In genomic region chr16:67449739-67450138, GRCh38 we compare ENCODE assay signal across 24 cellular contexts. TPM values are rescaled to one million over a fixed set of nuclear protein-coding genes. Genes with fewer than 3 reads are reported as not detected.
DNase-seq lines count a peak whose midpoint lies in the region; ATAC-seq, FAIRE-seq and TF ChIP-seq lines count a peak whose summit lies in the region.
"Had no signal": no experiment of that assay in that cellular context is flagged by ENCODE, and none has a peak within 500 bp of the region (broad histone marks: within the 10 kb centered on the region; RNA-seq: fewer than 3 reads in every experiment).

No MANE protein-coding gene starts in this region.

- H3K9ac ChIP-seq in liver (ENCODE audit: low read depth in 1 of 2, low read length in 2 of 2) = no peak overlapping the region

- H3K36me3 Mint-ChIP-seq in CD4-positive, alpha-beta memory T cell = peaks cover 16 to 62% of the 10 kb centered on the region in 2 donors
- H3K36me3 Mint-ChIP-seq in brain = peaks cover 19% of the 10 kb centered on the region

- no peak overlapping the region for H3K4me3 Mint-ChIP-seq in CD4-positive, alpha-beta memory T cell
- no peak overlapping the region for H3K4me3 Mint-ChIP-seq in brain
- H3K4me3 Mint-ChIP-seq: activated T-cell treated with anti-CD3 and anti-CD28 coated beads, Interleukin-2, amount 50 U/mL, for 24 hours; CD14-positive monocyte; naive thymus-derived CD8-positive, alpha-beta T cell; stimulated activated memory B cell treated with anti-CD40 and anti-IgM and Interleukin-4, amounts not matched to agents 10 μg/mL and 1 μg/mL and 100 μg/mL, for 72 hours had no signal

- WGBS in liver = 37% methylated on average over 3 of the region's 3 CpGs
- WGBS in pancreas, 2 donors = 82 to 89% methylated on average over 3 of the region's 3 CpGs

- H3K9me3 ChIP-seq in CD4-positive, alpha-beta memory T cell (ENCODE audit: control insufficient read depth in 1 of 2, low read length in 2 of 2) = no peaks in the 10 kb centered on the region
- H3K9me3 ChIP-seq in liver (ENCODE audit: control insufficient read depth in 4 of 4, low read length in 3 of 4) = no peaks in the 10 kb centered on the region
- no peaks in the 10 kb centered on the region for H3K9me3 ChIP-seq in pancreas
- H3K9me3 ChIP-seq: tibial nerve had no signal

- H3K27ac ChIP-seq in CD4-positive, alpha-beta memory T cell (ENCODE audit: low read depth, low read length) = no peak overlapping the region
- H3K27ac ChIP-seq in liver (ENCODE audit: low read depth in 1 of 2, low read length in 2 of 2) (peak overlapping the region; percentile 20 to 42), pancreas (peak overlapping the region; percentile 26 to 81 (median 58))

- no peaks in the 10 kb centered on the region for H3K27me3 ChIP-seq in CD4-positive, alpha-beta memory T cell (ENCODE audit: insufficient read depth, low read length)
- H3K27me3 ChIP-seq in liver (ENCODE audit: control insufficient read depth in 4 of 4, insufficient read depth in 4 of 4, low read length in 3 of 4) = no peaks in the 10 kb centered on the region
- no peaks in the 10 kb centered on the region for H3K27me3 ChIP-seq in pancreas
- H3K27me3 ChIP-seq: tibial nerve had no signal

- no peaks in the 10 kb centered on the region for H3K4me1 ChIP-seq in CD4-positive, alpha-beta memory T cell (ENCODE audit: insufficient read depth, low read length)
- peaks cover 35 to 77% (median 61%) of the 10 kb centered on the region in 4 donors for H3K4me1 ChIP-seq in liver (ENCODE audit: control insufficient read depth in 4 of 4, insufficient read depth in 4 of 4, low read length in 3 of 4)
- H3K4me1 ChIP-seq in pancreas = peaks cover 49 to 60% (median 52%) of the 10 kb centered on the region in 3 donors

- DNase-seq in CD4-positive, alpha-beta memory T cell = peak in 1 of 5 donors; percentile 29
- DNase-seq in pancreas (no peak), iPS-NIHi11 (ENCODE audit: low spot score) (no peak), COLO668 (lab: John Stamatoyannopoulos, UW; ENCODE audit: unreplicated experiment) (no peak), HPDE6-E6E7 (ENCODE audit: extremely low spot score) (no peak)
- DNase-seq: ACHN; activated CD4-positive, alpha-beta T cell treated with anti-CD3 and anti-CD28 coated beads, Interleukin-2, amount 50 U/mL, for 4 hours; activated naive CD4-positive, alpha-beta T cell treated with anti-CD3 and anti-CD28 coated beads, Interleukin-2, amount 50 U/mL, for 16 hours; activated T-cell treated with anti-CD3 and anti-CD28 coated beads, Interleukin-2, amount 50 U/mL, for 24 hours; dermis blood vessel endothelial cell; naive thymus-derived CD8-positive, alpha-beta T cell; NCI-H1694 treated with DMSO at 0.1 percent for 48 hours; stimulated activated CD4-positive, alpha-beta T cell treated with anti-CD3 and anti-CD28 coated beads, Interleukin-15, amount 100 ng/mL, for 24 hours had no signal

- peak; percentile 29 to 43 for TF ChIP-seq RAD21 in liver (IDR thresholded peaks at IDR 0.05)

- ATAC-seq in pancreas (no peak), HG03469 (IDR thresholded peaks at IDR 0.05; ENCODE audit: unreplicated experiment) (no peak)
- ATAC-seq: naive thymus-derived CD8-positive, alpha-beta T cell; stimulated activated memory B cell treated with anti-CD40 and anti-IgM and Interleukin-4, amounts not matched to agents 10 μg/mL and 1 μg/mL and 100 μg/mL, for 72 hours had no signal

- intact Hi-C loops in CD4-positive, alpha-beta memory T cell (cut with micrococcal nuclease) = no loop called here
- intact Hi-C loops in pancreas (cut with DNase I) = no loop called here

- CTCF ChIA-PET in CD4-positive, alpha-beta memory T cell (lab: Charles Lee; ENCODE audit: partially characterized antibody) = no interaction called here

- no peak for FAIRE-seq in pancreas (lab: Jason Lieb, UNC)
- FAIRE-seq: frontal cortex had no signal

- H3K9me3 Mint-ChIP-seq in CD4-positive, alpha-beta memory T cell = no peaks in the 10 kb centered on the region
- H3K9me3 Mint-ChIP-seq in brain = no peaks in the 10 kb centered on the region
- H3K9me3 Mint-ChIP-seq: activated T-cell treated with anti-CD3 and anti-CD28 coated beads, Interleukin-2, amount 50 U/mL, for 24 hours; naive thymus-derived CD8-positive, alpha-beta T cell; stimulated activated memory B cell treated with anti-CD40 and anti-IgM and Interleukin-4, amounts not matched to agents 10 μg/mL and 1 μg/mL and 100 μg/mL, for 72 hours had no signal

- TF ChIP-seq CTCF in brain (conservative IDR thresholded peaks at IDR 0.05) (no peak), liver (IDR thresholded peaks at IDR 0.05; ENCODE audit: low read depth, low read length, missing input control) (no peak), pancreas (IDR thresholded peaks at IDR 0.05) (no peak)

- POLR2A ChIA-PET in CD4-positive, alpha-beta memory T cell (lab: Charles Lee; ENCODE audit: partially characterized antibody) = no interaction called here

- H3K27ac Mint-ChIP-seq in CD4-positive, alpha-beta memory T cell = peak overlapping the region in 5 of 7 donors; percentile 27 to 77 (median 59)
- H3K27ac Mint-ChIP-seq in brain = peak overlapping the region in 4 of 5 experiments; percentile 38 to 90 (median 76)
- H3K27ac Mint-ChIP-seq: stimulated activated memory B cell treated with anti-CD40 and anti-IgM and Interleukin-4, amounts not matched to agents 10 μg/mL and 1 μg/mL and 100 μg/mL, for 72 hours had no signal

- H3K4me3 ChIP-seq in CD4-positive, alpha-beta memory T cell (ENCODE audit: low read length in 2 of 2) = no peak overlapping the region
- no peak overlapping the region for H3K4me3 ChIP-seq in liver (ENCODE audit: low read depth in 1 of 3, low read length in 3 of 3)
- H3K4me3 ChIP-seq in pancreas = no peak overlapping the region
- H3K4me3 ChIP-seq: tibial nerve had no signal

- H3K4me1 Mint-ChIP-seq in CD4-positive, alpha-beta memory T cell = peaks cover 0 to 15% (median 4%) of the 10 kb centered on the region in 4 donors
- peaks cover 40% of the 10 kb centered on the region for H3K4me1 Mint-ChIP-seq in brain

- peaks cover 15% of the 10 kb centered on the region for H3K36me3 ChIP-seq in CD4-positive, alpha-beta memory T cell (ENCODE audit: insufficient read depth, low read length)
- peaks cover under 1 to 9% (median 5%) of the 10 kb centered on the region in 4 donors for H3K36me3 ChIP-seq in liver (ENCODE audit: control insufficient read depth in 4 of 4, insufficient read depth in 3 of 4, low read depth in 1 of 4, low read length in 3 of 4)
- peaks cover 0 to 4% (median 0%) of the 10 kb centered on the region in 3 donors for H3K36me3 ChIP-seq in pancreas

- no peaks in the 10 kb centered on the region for H3K27me3 Mint-ChIP-seq in CD4-positive, alpha-beta memory T cell
- H3K27me3 Mint-ChIP-seq in brain = peaks cover 6% of the 10 kb centered on the region
- H3K27me3 Mint-ChIP-seq: activated T-cell treated with anti-CD3 and anti-CD28 coated beads, Interleukin-2, amount 50 U/mL, for 24 hours; naive thymus-derived CD8-positive, alpha-beta T cell; stimulated activated memory B cell treated with anti-CD40 and anti-IgM and Interleukin-4, amounts not matched to agents 10 μg/mL and 1 μg/mL and 100 μg/mL, for 72 hours had no signal

RNA-seq across cellular contexts. Expression of gene HSD11B2, which starts 18.8 kb away (rescaled TPM):
- total RNA-seq in CD4-positive, alpha-beta memory T cell = not detected
- under 1 TPM in 1 of 2 donors, not detected in 1; 0.29 TPM for polyA plus RNA-seq in CD4-positive, alpha-beta memory T cell
- 47.9 TPM for polyA plus RNA-seq in brain (ENCODE audit: insufficient read depth, low read depth, low replicate concordance)
- 1 to 10 TPM in 1 of 2 donors, under 1 TPM in 1; 0.51 to 6.7 TPM for total RNA-seq in liver
- 1 to 10 TPM; 1.8 to 2.7 TPM for polyA plus RNA-seq in liver
- total RNA-seq in pancreas = 1 to 10 TPM; 1.4 to 6.8 (median 5.0) TPM
- 10 to 100 TPM in 1 of 2 donors, 1 to 10 TPM in 1; 7.7 to 11.3 TPM for polyA plus RNA-seq in pancreas
- total RNA-seq: dermis blood vessel endothelial cell; naive thymus-derived CD8-positive, alpha-beta T cell; T-helper 1 cell treated with Interleukin-12 subunit alpha and Interleukin-12 subunit beta and Interleukin-4 antibody, amounts not matched to agents 30 ng/mL and 1 ng/mL, for 36 hours had no signal
- polyA plus RNA-seq: CD14-positive monocyte; naive thymus-derived CD8-positive, alpha-beta T cell had no signal

RNA-seq across cellular contexts. Expression of gene ATP6V0D1, which starts 31.2 kb away (rescaled TPM):
- total RNA-seq in CD4-positive, alpha-beta memory T cell = 10 to 100 TPM; 42.8 to 49.0 TPM
- polyA plus RNA-seq in CD4-positive, alpha-beta memory T cell = 100 to 1,000 TPM in 1 of 2 donors, 10 to 100 TPM in 1; 92.8 to 133 TPM
- polyA plus RNA-seq in brain (ENCODE audit: insufficient read depth, low read depth, low replicate concordance) = 208 TPM
- total RNA-seq in liver = 10 to 100 TPM; 73.2 to 80.2 TPM
- 10 to 100 TPM; 47.6 to 59.9 TPM for polyA plus RNA-seq in liver
- total RNA-seq in pancreas = 10 to 100 TPM; 22.8 to 47.7 (median 32.3) TPM
- 10 to 100 TPM; 17.4 to 54.0 TPM for polyA plus RNA-seq in pancreas

RNA-seq across cellular contexts. Expression of gene ZDHHC1, which starts 33.5 kb away (rescaled TPM):
- total RNA-seq in CD4-positive, alpha-beta memory T cell = not detected
- not detected for polyA plus RNA-seq in CD4-positive, alpha-beta memory T cell
- polyA plus RNA-seq in brain (ENCODE audit: insufficient read depth, low read depth, low replicate concordance) (10.6 TPM), liver (1 to 10 TPM in 1 of 2 donors, under 1 TPM in 1; 0.53 to 1.6 TPM), pancreas (10 to 100 TPM; 11.2 to 15.2 TPM)
- total RNA-seq in liver (1 to 10 TPM in 1 of 2 donors, under 1 TPM in 1; 0.33 to 1.6 TPM), pancreas (10 to 100 TPM in 2 of 6 donors, 1 to 10 TPM in 4; 8.1 to 11.3 (median 9.7) TPM)

RNA-seq across cellular contexts. Expression of gene AGRP, which starts 33.6 kb away (rescaled TPM):
- not detected for total RNA-seq in CD4-positive, alpha-beta memory T cell
- not detected for polyA plus RNA-seq in CD4-positive, alpha-beta memory T cell
- polyA plus RNA-seq in brain (ENCODE audit: insufficient read depth, low read depth, low replicate concordance) (0.49 TPM), liver (under 1 TPM; 0.18 to 0.50 TPM), pancreas (under 1 TPM in 1 of 2 donors, not detected in 1; 0.23 TPM)
- total RNA-seq in liver (not detected), pancreas (not detected)
- total RNA-seq: dermis blood vessel endothelial cell; frontal cortex; lower leg skin; M059J; naive thymus-derived CD8-positive, alpha-beta T cell; NCI-H460; T-helper 1 cell treated with Interleukin-12 subunit alpha and Interleukin-12 subunit beta and Interleukin-4 antibody, amounts not matched to agents 30 ng/mL and 1 ng/mL, for 36 hours; tibial nerve had no signal
- polyA plus RNA-seq: naive thymus-derived CD8-positive, alpha-beta T cell had no signal

RNA-seq across cellular contexts. Expression of gene TPPP3, which starts 56.4 kb away (rescaled TPM):
- total RNA-seq in CD4-positive, alpha-beta memory T cell = not detected
- not detected for polyA plus RNA-seq in CD4-positive, alpha-beta memory T cell
- polyA plus RNA-seq in brain (ENCODE audit: insufficient read depth, low read depth, low replicate concordance) = 438 TPM
- total RNA-seq in liver = under 1 TPM; 0.28 to 0.84 TPM
- under 1 TPM; 0.35 to 0.75 TPM for polyA plus RNA-seq in liver
- total RNA-seq in pancreas = 10 to 100 TPM in 2 of 6 donors, 1 to 10 TPM in 4; 4.5 to 30.3 (median 7.1) TPM
- polyA plus RNA-seq in pancreas = 10 to 100 TPM; 30.1 to 76.2 TPM
- total RNA-seq: dermis blood vessel endothelial cell; naive thymus-derived CD8-positive, alpha-beta T cell; T-helper 1 cell treated with Interleukin-12 subunit alpha and Interleukin-12 subunit beta and Interleukin-4 antibody, amounts not matched to agents 30 ng/mL and 1 ng/mL, for 36 hours had no signal
- polyA plus RNA-seq: naive thymus-derived CD8-positive, alpha-beta T cell had no signal
